In genomic region chr12:69107541-69107940, GRCh38 we compare ENCODE assay signal across 26 cellular contexts.
"Had no signal": no experiment of that assay in that cellular context is flagged by ENCODE, and none has a peak within 500 bp of the region (broad histone marks: within the 10 kb centered on the region; RNA-seq: fewer than 3 reads in every experiment).

No MANE protein-coding gene starts in this region.

- H3K27me3 ChIP-seq: adrenal gland, esophagus squamous epithelium, right lobe of liver, stomach, suprapubic skin, transverse colon, vagina had no signal

- ATAC-seq: activated naive CD4-positive, alpha-beta T cell treated with anti-CD3 and anti-CD28 coated beads, Interleukin-2, amount 50 U/mL, for 72 hours; activated T-helper 17 cell treated with anti-CD3 and anti-CD28 coated beads, Interleukin-2, amount 50 U/mL, for 72 hours; stimulated activated effector memory CD8-positive, alpha-beta T cell treated with anti-CD3 and anti-CD28 coated beads, Interleukin-12 subunit alpha, Interleukin-12 subunit beta, amount 100 ng/mL, for 72 hours had no signal

- H3K4me3 Mint-ChIP-seq: activated T-cell treated with anti-CD3 and anti-CD28 coated beads, Interleukin-2, amount 50 U/mL, for 24 hours; activated T-helper 17 cell treated with anti-CD3 and anti-CD28 coated beads, Interleukin-2, amount 50 U/mL, for 72 hours; neural crest cell; stimulated activated effector memory CD8-positive, alpha-beta T cell treated with anti-CD3 and anti-CD28 coated beads, Interleukin-12 subunit alpha, Interleukin-12 subunit beta, amount 100 ng/mL, for 72 hours had no signal

- H3K27me3 Mint-ChIP-seq: activated T-cell treated with anti-CD3 and anti-CD28 coated beads, Interleukin-2, amount 50 U/mL, for 24 hours had no signal

- H3K36me3 ChIP-seq: adrenal gland, esophagus squamous epithelium, right lobe of liver, stomach, suprapubic skin, transverse colon, vagina had no signal

- H3K4me3 ChIP-seq: adrenal gland, esophagus squamous epithelium, right lobe of liver, stomach, suprapubic skin, transverse colon, vagina had no signal

- H3K9me3 Mint-ChIP-seq: activated naive CD4-positive, alpha-beta T cell treated with anti-CD3 and anti-CD28 coated beads, Interleukin-2, amount 50 U/mL, for 72 hours; activated T-cell treated with anti-CD3 and anti-CD28 coated beads, Interleukin-2, amount 50 U/mL, for 24 hours; activated T-helper 17 cell treated with anti-CD3 and anti-CD28 coated beads, Interleukin-2, amount 50 U/mL, for 72 hours; naive B cell; neural crest cell; stimulated activated effector memory CD8-positive, alpha-beta T cell treated with anti-CD3 and anti-CD28 coated beads, Interleukin-12 subunit alpha, Interleukin-12 subunit beta, amount 100 ng/mL, for 72 hours had no signal

- DNase-seq: activated CD8-positive, alpha-beta memory T cell treated with anti-CD3 and anti-CD28 coated beads for 24 hours; activated CD8-positive, alpha-beta memory T cell treated with anti-CD3 and anti-CD28 coated beads, Interleukin-2, amount 50 U/mL, for 4 hours; activated T-cell treated with anti-CD3 and anti-CD28 coated beads, Interleukin-2, amount 50 U/mL, for 24 hours; central memory CD4-positive, alpha-beta T cell; esophagus squamous epithelium; glutamatergic neuron; hippocampal formation; naive B cell; occipital lobe; posterior cingulate gyrus; right lobe of liver; small intestine; stimulated activated CD4-positive, alpha-beta T cell treated with anti-CD3 and anti-CD28 coated beads, Interleukin-2, amount 100 ng/mL, for 24 hours; stomach; T-helper 9 cell; transverse colon had no signal

- H3K27ac Mint-ChIP-seq: activated naive CD4-positive, alpha-beta T cell treated with anti-CD3 and anti-CD28 coated beads, Interleukin-2, amount 50 U/mL, for 72 hours; activated T-cell treated with anti-CD3 and anti-CD28 coated beads, Interleukin-2, amount 50 U/mL, for 24 hours; activated T-helper 17 cell treated with anti-CD3 and anti-CD28 coated beads, Interleukin-2, amount 50 U/mL, for 72 hours; naive B cell; stimulated activated effector memory CD8-positive, alpha-beta T cell treated with anti-CD3 and anti-CD28 coated beads, Interleukin-12 subunit alpha, Interleukin-12 subunit beta, amount 100 ng/mL, for 72 hours had no signal

- H3K9me3 ChIP-seq: adrenal gland, esophagus squamous epithelium, right lobe of liver, stomach, suprapubic skin, transverse colon, vagina had no signal

- FAIRE-seq: astrocyte, colon, frontal cortex, small intestine had no signal

- H3K4me1 ChIP-seq: esophagus squamous epithelium had no signal

- H3K36me3 Mint-ChIP-seq: activated naive CD4-positive, alpha-beta T cell treated with anti-CD3 and anti-CD28 coated beads, Interleukin-2, amount 50 U/mL, for 72 hours; naive B cell; stimulated activated effector memory CD8-positive, alpha-beta T cell treated with anti-CD3 and anti-CD28 coated beads, Interleukin-12 subunit alpha, Interleukin-12 subunit beta, amount 100 ng/mL, for 72 hours had no signal

- H3K4me1 Mint-ChIP-seq: activated T-helper 17 cell treated with anti-CD3 and anti-CD28 coated beads, Interleukin-2, amount 50 U/mL, for 72 hours; stimulated activated effector memory CD8-positive, alpha-beta T cell treated with anti-CD3 and anti-CD28 coated beads, Interleukin-12 subunit alpha, Interleukin-12 subunit beta, amount 100 ng/mL, for 72 hours had no signal
